ENCODE assay signal across 1 cellular context in genomic region chr19:51688665-51689571, GRCh38.
TF ChIP-seq lines count a peak whose summit lies in the region.

No MANE protein-coding gene starts in this region.

TF ChIP-seq in GM12878, 131 proteins besides CTCF, POLR2A, EP300 and RAD21:
- TF ChIP-seq HCFC1 (IDR thresholded peaks at IDR 0.05; ENCODE audit: low read length) (no peak), WRNIP1 (IDR thresholded peaks at IDR 0.05; ENCODE audit: borderline replicate concordance, low read depth, low read length) (no peak), NFXL1 (IDR thresholded peaks at IDR 0.05; ENCODE audit: borderline replicate concordance) (peak; percentile 87), MYB (IDR thresholded peaks at IDR 0.05; ENCODE audit: borderline replicate concordance, low read depth, low read length) (no peak), IKZF2 (IDR thresholded peaks at IDR 0.05) (no peak), MYC (IDR thresholded peaks at IDR 0.05; ENCODE audit: insufficient read depth, insufficient read length, insufficient replicate concordance, low read length, severe bottlenecking) (no peak), ESRRA (IDR thresholded peaks at IDR 0.05; ENCODE audit: low read length) (no peak)
